8 cellular contexts compared by ENCODE assay signal in genomic region chr1:94335950-94336349, GRCh38.
DNase-seq lines count a peak whose midpoint lies in the region; ATAC-seq and TF ChIP-seq lines count a peak whose summit lies in the region.

No MANE protein-coding gene starts in this region.

- POLR2A ChIA-PET in activated CD4-positive, alpha-beta T cell treated with anti-CD3 and anti-CD28 coated beads, Interleukin-2, amount 10 ng/mL, durations not matched to agents 7 days and 5 days (lab: Charles Lee), result no interaction called here

- no peaks in the 10 kb centered on the region for H3K9me3 Mint-ChIP-seq in activated CD4-positive, alpha-beta T cell treated with anti-CD3 and anti-CD28 coated beads, Interleukin-2, amount 10 ng/mL, durations not matched to agents 7 days and 5 days
- peaks cover 0 to 4% (median 0%) of the 10 kb centered on the region in 5 experiments for H3K9me3 Mint-ChIP-seq in brain
- no peaks in the 10 kb centered on the region for H3K9me3 Mint-ChIP-seq in stimulated activated naive B cell treated with anti-CD40 and anti-IgM and Interleukin-4, amounts not matched to agents 10 μg/mL and 1 μg/mL and 100 μg/mL, for 72 hours
- no peaks in the 10 kb centered on the region for H3K9me3 Mint-ChIP-seq in activated T-helper 1 cell treated with anti-CD3 and anti-CD28 coated beads, Interleukin-12 subunit alpha, Interleukin-12 subunit beta, Interleukin-2, Interleukin-4 antibody, amounts not matched to agents 30 ng/mL and 10 ng/mL and 1 ng/mL, durations not matched to agents 14 hours and 24 hours and 36 hours

- H3K36me3 Mint-ChIP-seq in activated CD4-positive, alpha-beta T cell treated with anti-CD3 and anti-CD28 coated beads, Interleukin-2, amount 10 ng/mL, durations not matched to agents 7 days and 5 days (ENCODE audit: low read depth), result no peaks in the 10 kb centered on the region
- H3K36me3 Mint-ChIP-seq in brain, result no peaks in the 10 kb centered on the region
- H3K36me3 Mint-ChIP-seq in stimulated activated naive B cell treated with anti-CD40 and anti-IgM and Interleukin-4, amounts not matched to agents 10 μg/mL and 1 μg/mL and 100 μg/mL, for 72 hours, result no peaks in the 10 kb centered on the region
- no peaks in the 10 kb centered on the region for H3K36me3 Mint-ChIP-seq in activated T-helper 1 cell treated with anti-CD3 and anti-CD28 coated beads, Interleukin-12 subunit alpha, Interleukin-12 subunit beta, Interleukin-2, Interleukin-4 antibody, amounts not matched to agents 30 ng/mL and 10 ng/mL and 1 ng/mL, durations not matched to agents 14 hours and 24 hours and 36 hours (ENCODE audit: low read depth)

- DNase-seq in activated CD4-positive, alpha-beta T cell treated with anti-CD3 and anti-CD28 coated beads, Interleukin-2, amount 10 ng/mL, durations not matched to agents 7 days and 5 days, result peak; percentile 40
- no peak for DNase-seq in activated CD4-positive, alpha-beta T cell treated with anti-CD3 and anti-CD28 coated beads for 4 hours
- DNase-seq in NCI-H82 treated with DMSO at 0.1 percent for 48 hours (lab: John Stamatoyannopoulos, UW; ENCODE audit: unreplicated experiment), result peak; percentile 34
- DNase-seq in iPS-NIHi11 (ENCODE audit: low spot score), result peak; percentile 60
- DNase-seq in stimulated activated naive B cell treated with anti-CD40 and anti-IgM and Interleukin-4, amounts not matched to agents 10 μg/mL and 1 μg/mL and 100 μg/mL, for 72 hours, result peak; percentile 4
- DNase-seq in activated T-helper 1 cell treated with anti-CD3 and anti-CD28 coated beads, Interleukin-12 subunit alpha, Interleukin-12 subunit beta, Interleukin-2, Interleukin-4 antibody, amounts not matched to agents 30 ng/mL and 10 ng/mL and 1 ng/mL, durations not matched to agents 14 hours and 24 hours and 36 hours (ENCODE audit: low spot score), result no peak

- H3K27ac Mint-ChIP-seq in activated CD4-positive, alpha-beta T cell treated with anti-CD3 and anti-CD28 coated beads, Interleukin-2, amount 10 ng/mL, durations not matched to agents 7 days and 5 days, result no peak overlapping the region
- peak overlapping the region in 1 of 5 experiments; percentile 81 for H3K27ac Mint-ChIP-seq in brain
- no peak overlapping the region for H3K27ac Mint-ChIP-seq in stimulated activated naive B cell treated with anti-CD40 and anti-IgM and Interleukin-4, amounts not matched to agents 10 μg/mL and 1 μg/mL and 100 μg/mL, for 72 hours
- H3K27ac Mint-ChIP-seq in activated T-helper 1 cell treated with anti-CD3 and anti-CD28 coated beads, Interleukin-12 subunit alpha, Interleukin-12 subunit beta, Interleukin-2, Interleukin-4 antibody, amounts not matched to agents 30 ng/mL and 10 ng/mL and 1 ng/mL, durations not matched to agents 14 hours and 24 hours and 36 hours, result no peak overlapping the region

- H3K4me1 Mint-ChIP-seq in activated CD4-positive, alpha-beta T cell treated with anti-CD3 and anti-CD28 coated beads, Interleukin-2, amount 10 ng/mL, durations not matched to agents 7 days and 5 days, result no peaks in the 10 kb centered on the region
- H3K4me1 Mint-ChIP-seq in brain, result peaks cover 15% of the 10 kb centered on the region
- H3K4me1 Mint-ChIP-seq in stimulated activated naive B cell treated with anti-CD40 and anti-IgM and Interleukin-4, amounts not matched to agents 10 μg/mL and 1 μg/mL and 100 μg/mL, for 72 hours, result peaks cover 0 to 2% of the 10 kb centered on the region in 2 donors
- H3K4me1 Mint-ChIP-seq in activated T-helper 1 cell treated with anti-CD3 and anti-CD28 coated beads, Interleukin-12 subunit alpha, Interleukin-12 subunit beta, Interleukin-2, Interleukin-4 antibody, amounts not matched to agents 30 ng/mL and 10 ng/mL and 1 ng/mL, durations not matched to agents 14 hours and 24 hours and 36 hours (ENCODE audit: low read depth), result no peaks in the 10 kb centered on the region

- peak; percentile 37 for ATAC-seq in HG03442 (IDR thresholded peaks at IDR 0.05; ENCODE audit: unreplicated experiment)
- peak; percentile 54 to 66 for ATAC-seq in stimulated activated naive B cell treated with anti-CD40 and anti-IgM and Interleukin-4, amounts not matched to agents 10 μg/mL and 1 μg/mL and 100 μg/mL, for 72 hours (replicated peaks)

- CTCF ChIA-PET in activated CD4-positive, alpha-beta T cell treated with anti-CD3 and anti-CD28 coated beads, Interleukin-2, amount 10 ng/mL, durations not matched to agents 7 days and 5 days (lab: Charles Lee), result interaction anchor here (0.6 to 1.5 kb wide), 4 partner anchors 9 to 498 kb away, joined by 3 to 4 read pairs (median 4); no protein-coding TSS in a partner anchor

- no peak overlapping the region for H3K4me3 Mint-ChIP-seq in activated CD4-positive, alpha-beta T cell treated with anti-CD3 and anti-CD28 coated beads, Interleukin-2, amount 10 ng/mL, durations not matched to agents 7 days and 5 days
- no peak overlapping the region for H3K4me3 Mint-ChIP-seq in brain
- no peak overlapping the region for H3K4me3 Mint-ChIP-seq in stimulated activated naive B cell treated with anti-CD40 and anti-IgM and Interleukin-4, amounts not matched to agents 10 μg/mL and 1 μg/mL and 100 μg/mL, for 72 hours
- H3K4me3 Mint-ChIP-seq in activated T-helper 1 cell treated with anti-CD3 and anti-CD28 coated beads, Interleukin-12 subunit alpha, Interleukin-12 subunit beta, Interleukin-2, Interleukin-4 antibody, amounts not matched to agents 30 ng/mL and 10 ng/mL and 1 ng/mL, durations not matched to agents 14 hours and 24 hours and 36 hours, result no peak overlapping the region

- intact Hi-C loops in activated T-helper 1 cell treated with anti-CD3 and anti-CD28 coated beads, Interleukin-12 subunit alpha, Interleukin-12 subunit beta, Interleukin-2, Interleukin-4 antibody, amounts not matched to agents 30 ng/mL and 10 ng/mL and 1 ng/mL, durations not matched to agents 14 hours and 24 hours and 36 hours (cut with micrococcal nuclease), result loop anchor here (1.0 to 10.0 kb wide), 5 partner anchors 101 to 310 kb away; partner anchors contain the start of gene ARHGAP29

- H3K27me3 Mint-ChIP-seq in activated CD4-positive, alpha-beta T cell treated with anti-CD3 and anti-CD28 coated beads, Interleukin-2, amount 10 ng/mL, durations not matched to agents 7 days and 5 days, result no peaks in the 10 kb centered on the region
- H3K27me3 Mint-ChIP-seq in brain, result peaks cover 14% of the 10 kb centered on the region
- peaks cover 9 to 21% of the 10 kb centered on the region in 2 donors for H3K27me3 Mint-ChIP-seq in stimulated activated naive B cell treated with anti-CD40 and anti-IgM and Interleukin-4, amounts not matched to agents 10 μg/mL and 1 μg/mL and 100 μg/mL, for 72 hours
- peaks cover 6% of the 10 kb centered on the region for H3K27me3 Mint-ChIP-seq in activated T-helper 1 cell treated with anti-CD3 and anti-CD28 coated beads, Interleukin-12 subunit alpha, Interleukin-12 subunit beta, Interleukin-2, Interleukin-4 antibody, amounts not matched to agents 30 ng/mL and 10 ng/mL and 1 ng/mL, durations not matched to agents 14 hours and 24 hours and 36 hours (ENCODE audit: insufficient read depth)

- peak; percentile 98 to 100 for TF ChIP-seq CTCF in brain (conservative IDR thresholded peaks at IDR 0.05)

Comparison
In these comparisons a context has a peak if more than half of its experiments do, and no peak if none do; other contexts are left out.
1. DNase-seq: peak in activated CD4-positive, alpha-beta T cell treated with anti-CD3 and anti-CD28 coated beads, Interleukin-2, amount 10 ng/mL, durations not matched to agents 7 days and 5 days (single experiment), NCI-H82 treated with DMSO at 0.1 percent for 48 hours (single experiment), iPS-NIHi11 (single experiment) and stimulated activated naive B cell treated with anti-CD40 and anti-IgM and Interleukin-4, amounts not matched to agents 10 μg/mL and 1 μg/mL and 100 μg/mL, for 72 hours (single experiment); none in activated CD4-positive, alpha-beta T cell treated with anti-CD3 and anti-CD28 coated beads for 4 hours (0 of 2) and activated T-helper 1 cell treated with anti-CD3 and anti-CD28 coated beads, Interleukin-12 subunit alpha, Interleukin-12 subunit beta, Interleukin-2, Interleukin-4 antibody, amounts not matched to agents 30 ng/mL and 10 ng/mL and 1 ng/mL, durations not matched to agents 14 hours and 24 hours and 36 hours (single experiment).